ENCODE assay signal across 10 cellular contexts in the genomic region with DNA sequence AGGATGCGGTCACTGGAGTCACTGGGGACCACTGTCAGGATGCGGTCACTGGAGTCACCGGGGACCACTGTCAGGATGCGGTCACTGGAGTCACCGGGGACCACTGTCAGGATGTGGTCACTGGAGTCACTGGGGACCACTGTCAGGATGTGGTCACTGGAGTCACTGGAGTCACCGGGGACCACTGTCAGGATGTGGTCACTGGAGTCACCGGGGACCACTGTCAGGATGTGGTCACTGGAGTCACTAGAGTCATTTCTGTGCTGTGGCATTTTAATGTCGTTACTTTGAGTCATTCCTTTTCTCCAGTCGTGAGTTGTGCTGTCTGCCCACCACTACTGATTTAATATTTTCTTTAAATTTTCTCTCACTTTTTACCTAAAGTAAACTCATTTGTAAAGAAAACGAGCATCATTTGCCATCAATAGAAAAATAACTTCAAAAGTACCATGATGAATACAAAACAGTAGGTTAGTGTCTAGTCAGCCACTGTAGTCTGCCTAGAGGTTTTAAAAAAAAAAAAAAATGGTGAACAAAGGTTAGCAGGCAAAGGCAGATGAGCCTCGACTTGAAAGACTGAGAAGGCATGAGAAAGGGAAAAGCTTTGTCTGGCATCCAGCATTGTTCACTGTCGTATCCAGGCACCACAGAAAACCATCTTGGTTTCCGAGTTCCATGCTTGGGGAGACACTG.
DNase-seq lines count a peak whose midpoint lies in the region; ATAC-seq and TF ChIP-seq lines count a peak whose summit lies in the region.
"Had no signal": no experiment of that assay in that cellular context is flagged by ENCODE, and none has a peak within 500 bp of the region (broad histone marks: within the 10 kb centered on the region; RNA-seq: fewer than 3 reads in every experiment).

No MANE protein-coding gene starts in this region.

- H3K27me3 Mint-ChIP-seq in HFFc6 (ENCODE audit: insufficient read depth), result no peaks in the 10 kb centered on the region
- no peaks in the 10 kb centered on the region for H3K27me3 Mint-ChIP-seq in activated CD4-positive, alpha-beta memory T cell treated with anti-CD3 and anti-CD28 coated beads, Interleukin-2, amount 10 ng/mL, durations not matched to agents 7 days and 5 days
- H3K27me3 Mint-ChIP-seq in naive thymus-derived CD8-positive, alpha-beta T cell, result no peaks in the 10 kb centered on the region

- H3K9me3 ChIP-seq in BLaER1, result peaks cover 34% of the 10 kb centered on the region
- no peaks in the 10 kb centered on the region for H3K9me3 ChIP-seq in upper lobe of left lung

- DNase-seq in HFFc6, result no peak
- peak; percentile 48 for DNase-seq in activated CD4-positive, alpha-beta memory T cell treated with anti-CD3 and anti-CD28 coated beads, Interleukin-2, amount 10 ng/mL, durations not matched to agents 7 days and 5 days
- peak in 9 of 10 donors; percentile 6 to 77 (median 63) for DNase-seq in naive thymus-derived CD8-positive, alpha-beta T cell
- DNase-seq in upper lobe of left lung, result no peak
- DNase-seq: glutamatergic neuron, NCI-H82 had no signal

- WGBS in upper lobe of left lung, 2 donors, result 71 to 81% methylated on average over 8 of the region's 13 CpGs

- peak overlapping the region; percentile 76 for H3K27ac ChIP-seq in BLaER1
- H3K27ac ChIP-seq in upper lobe of left lung, result no peak overlapping the region

- peak overlapping the region; percentile 39 for H3K4me2 ChIP-seq in BLaER1

- H3K4me1 Mint-ChIP-seq in HFFc6 (ENCODE audit: low read depth), result peaks cover 52% of the 10 kb centered on the region
- peaks cover 4% of the 10 kb centered on the region for H3K4me1 Mint-ChIP-seq in activated CD4-positive, alpha-beta memory T cell treated with anti-CD3 and anti-CD28 coated beads, Interleukin-2, amount 10 ng/mL, durations not matched to agents 7 days and 5 days
- H3K4me1 Mint-ChIP-seq in naive thymus-derived CD8-positive, alpha-beta T cell, result peaks cover 20 to 40% (median 29%) of the 10 kb centered on the region in 4 donors

- H3K9me3 Mint-ChIP-seq in HFFc6, result no peaks in the 10 kb centered on the region
- H3K9me3 Mint-ChIP-seq in activated CD4-positive, alpha-beta memory T cell treated with anti-CD3 and anti-CD28 coated beads, Interleukin-2, amount 10 ng/mL, durations not matched to agents 7 days and 5 days, result peaks cover 19% of the 10 kb centered on the region
- H3K9me3 Mint-ChIP-seq in naive thymus-derived CD8-positive, alpha-beta T cell, result peaks cover 0 to 14% (median 0%) of the 10 kb centered on the region in 9 donors

- H3K4me1 ChIP-seq in BLaER1 (peaks cover 72% of the 10 kb centered on the region), upper lobe of left lung (no peaks in the 10 kb centered on the region)

- no peak overlapping the region for H3K9ac ChIP-seq in BLaER1

- no peak overlapping the region for H3K4me3 Mint-ChIP-seq in HFFc6
- no peak overlapping the region for H3K4me3 Mint-ChIP-seq in activated CD4-positive, alpha-beta memory T cell treated with anti-CD3 and anti-CD28 coated beads, Interleukin-2, amount 10 ng/mL, durations not matched to agents 7 days and 5 days
- peak overlapping the region in 3 of 10 donors; percentile 4 to 33 (median 14) for H3K4me3 Mint-ChIP-seq in naive thymus-derived CD8-positive, alpha-beta T cell

- peak; percentile 49 to 95 for ATAC-seq in naive thymus-derived CD8-positive, alpha-beta T cell
- ATAC-seq in upper lobe of left lung (ENCODE audit: low FRiP score in 2 of 2) (no peak), HG02763 (IDR thresholded peaks at IDR 0.05; ENCODE audit: unreplicated experiment) (no peak), GM18861 (IDR thresholded peaks at IDR 0.05; ENCODE audit: unreplicated experiment) (no peak), esophagus mucosa (no peak)

- H3K27ac Mint-ChIP-seq in HFFc6, result peak overlapping the region; percentile 12; the same call in 1 of the 2 replicates
- H3K27ac Mint-ChIP-seq in activated CD4-positive, alpha-beta memory T cell treated with anti-CD3 and anti-CD28 coated beads, Interleukin-2, amount 10 ng/mL, durations not matched to agents 7 days and 5 days, result peak overlapping the region; percentile 70
- H3K27ac Mint-ChIP-seq in naive thymus-derived CD8-positive, alpha-beta T cell, result peak overlapping the region in 9 of 10 donors; percentile 70 to 90 (median 81)

- H3K4me3 ChIP-seq in BLaER1 (no peak overlapping the region), upper lobe of left lung (no peak overlapping the region)

- no peak for TF ChIP-seq EP300 in upper lobe of left lung (IDR thresholded peaks at IDR 0.05)

- POLR2A ChIA-PET in activated CD4-positive, alpha-beta memory T cell treated with anti-CD3 and anti-CD28 coated beads, Interleukin-2, amount 10 ng/mL, durations not matched to agents 7 days and 5 days (lab: Charles Lee), result no interaction called here
- POLR2A ChIA-PET in naive thymus-derived CD8-positive, alpha-beta T cell (lab: Charles Lee), result no interaction called here

- H3K27me3 ChIP-seq in BLaER1 (no peaks in the 10 kb centered on the region), upper lobe of left lung (no peaks in the 10 kb centered on the region)

- CTCF ChIA-PET in activated CD4-positive, alpha-beta memory T cell treated with anti-CD3 and anti-CD28 coated beads, Interleukin-2, amount 10 ng/mL, durations not matched to agents 7 days and 5 days (lab: Charles Lee), result no interaction called here

- TF ChIP-seq CTCF in HFFc6 (IDR thresholded peaks at IDR 0.05) (no peak), upper lobe of left lung (IDR thresholded peaks at IDR 0.05) (no peak)

- H3K36me3 ChIP-seq in BLaER1 (peaks cover 6% of the 10 kb centered on the region; the same call in 1 of the 2 replicates), upper lobe of left lung (no peaks in the 10 kb centered on the region)

- H3K36me3 Mint-ChIP-seq in HFFc6 (ENCODE audit: low read depth), result no peaks in the 10 kb centered on the region
- H3K36me3 Mint-ChIP-seq in activated CD4-positive, alpha-beta memory T cell treated with anti-CD3 and anti-CD28 coated beads, Interleukin-2, amount 10 ng/mL, durations not matched to agents 7 days and 5 days (ENCODE audit: low read depth), result peaks cover 2% of the 10 kb centered on the region
- H3K36me3 Mint-ChIP-seq in naive thymus-derived CD8-positive, alpha-beta T cell, result peaks cover 0 to 5% (median 0%) of the 10 kb centered on the region in 3 donors

- no peaks in the 10 kb centered on the region; the same call in 1 of the 2 replicates for H4K20me1 ChIP-seq in BLaER1

- TF ChIP-seq POLR2A in upper lobe of left lung (IDR thresholded peaks at IDR 0.05), result no peak

Comparison
In these comparisons a context has a peak if more than half of its experiments do, and no peak if none do; other contexts are left out.
1. DNase-seq: peak in activated CD4-positive, alpha-beta memory T cell treated with anti-CD3 and anti-CD28 coated beads, Interleukin-2, amount 10 ng/mL, durations not matched to agents 7 days and 5 days (single experiment) and naive thymus-derived CD8-positive, alpha-beta T cell (9 of 10); none in HFFc6 (single experiment) and upper lobe of left lung (0 of 2).
2. H3K27ac Mint-ChIP-seq: peak in every context shown above with its lines; median percentile 81 in naive thymus-derived CD8-positive, alpha-beta T cell; 70 in activated CD4-positive, alpha-beta memory T cell treated with anti-CD3 and anti-CD28 coated beads, Interleukin-2, amount 10 ng/mL, durations not matched to agents 7 days and 5 days; 12 in HFFc6.
3. ATAC-seq: peak in naive thymus-derived CD8-positive, alpha-beta T cell (2 of 2); none in upper lobe of left lung (0 of 2), HG02763 (single experiment), GM18861 (single experiment) and esophagus mucosa (single experiment).